Comparison of ENCODE assay signal across 10 cellular contexts in the genomic region with DNA sequence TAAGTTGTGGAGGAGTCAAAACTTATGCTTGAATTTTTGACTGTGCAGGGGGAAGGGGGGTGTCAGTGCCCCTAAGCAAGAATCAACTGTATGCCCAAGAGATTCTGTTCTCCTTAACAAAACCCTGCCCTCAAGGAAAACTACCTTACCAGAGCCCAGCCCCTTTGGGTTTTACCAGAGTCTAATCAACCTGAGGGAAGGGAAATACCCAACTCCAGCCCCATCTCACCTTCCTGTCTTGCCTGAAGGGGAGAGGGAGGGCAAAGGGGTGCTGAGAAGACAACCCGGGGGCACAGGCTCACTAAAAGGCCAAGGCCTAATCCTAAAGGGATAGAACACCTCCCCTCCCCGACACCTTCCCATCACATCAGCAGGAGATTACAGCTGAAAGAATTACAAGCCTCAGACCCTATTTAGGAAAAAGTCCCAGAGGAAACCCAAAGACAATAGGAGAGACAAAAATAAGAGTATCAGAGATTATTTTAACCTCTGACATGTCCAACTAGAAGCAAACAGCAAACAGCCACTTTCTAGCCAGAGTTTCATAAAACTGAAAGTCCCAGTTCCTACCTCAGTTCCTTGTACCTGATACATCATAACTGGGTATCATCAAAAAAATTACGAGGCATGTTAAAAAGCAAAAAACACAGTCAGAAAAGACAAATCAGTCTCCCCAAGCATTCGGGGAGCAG. TPM values are rescaled to one million over a fixed set of nuclear protein-coding genes. Genes with fewer than 3 reads are reported as not detected.
DNase-seq lines count a peak whose midpoint lies in the region; ATAC-seq and TF ChIP-seq lines count a peak whose summit lies in the region.
"Had no signal": no experiment of that assay in that cellular context is flagged by ENCODE, and none has a peak within 500 bp of the region (broad histone marks: within the 10 kb centered on the region; RNA-seq: fewer than 3 reads in every experiment).

No MANE protein-coding gene starts in this region.

- peaks cover 13% of the 10 kb centered on the region for H3K9me3 Mint-ChIP-seq in T-helper 1 cell treated with Interleukin-12 subunit alpha and Interleukin-12 subunit beta and Interleukin-4 antibody, amounts not matched to agents 30 μg/mL and 1 μg/mL, for 36 hours

- no peak for TF ChIP-seq POLR2A in spleen (IDR thresholded peaks at IDR 0.05)

- H3K27me3 ChIP-seq in spleen (replicated peaks in 1 of 7), result no peaks in the 10 kb centered on the region
- H3K27me3 ChIP-seq: testis had no signal

- intact Hi-C loops in spleen (cut with DNase I; ENCODE audit: low total_unique reads), result no loop called here

- H3K4me3 Mint-ChIP-seq in T-helper 1 cell treated with Interleukin-12 subunit alpha and Interleukin-12 subunit beta and Interleukin-4 antibody, amounts not matched to agents 30 μg/mL and 1 μg/mL, for 36 hours, result peak overlapping the region; percentile 54
- H3K4me3 Mint-ChIP-seq in T-helper 17 cell, result peak overlapping the region; percentile 80

- no peak for TF ChIP-seq CTCF in spleen (IDR thresholded peaks at IDR 0.05 in 8 of 11, conservative IDR thresholded peaks at IDR 0.05 in 3 of 11)

- peak overlapping the region in 1 of 8 donors; percentile 42 for H3K4me3 ChIP-seq in spleen
- H3K4me3 ChIP-seq: testis had no signal

- H3K9me3 ChIP-seq in T-helper 17 cell (ENCODE audit: control insufficient read depth, low read length, poor library complexity, severe bottlenecking) (no peaks in the 10 kb centered on the region), spleen (peaks cover 0 to 3% (median 0%) of the 10 kb centered on the region in 8 donors)
- H3K9me3 ChIP-seq: testis had no signal

- H3K27ac Mint-ChIP-seq in T-helper 1 cell treated with Interleukin-12 subunit alpha and Interleukin-12 subunit beta and Interleukin-4 antibody, amounts not matched to agents 30 μg/mL and 1 μg/mL, for 36 hours, result peak overlapping the region; percentile 81
- peak overlapping the region; percentile 53 for H3K27ac Mint-ChIP-seq in T-helper 17 cell

- ATAC-seq in GM21825 (IDR thresholded peaks at IDR 0.05; ENCODE audit: unreplicated experiment), result peak; percentile 42
- no peak for ATAC-seq in T-helper 17 cell
- ATAC-seq: sciatic nerve had no signal

- no peaks in the 10 kb centered on the region for H3K36me3 ChIP-seq in spleen

- peaks cover 19% of the 10 kb centered on the region for H3K4me1 Mint-ChIP-seq in T-helper 1 cell treated with Interleukin-12 subunit alpha and Interleukin-12 subunit beta and Interleukin-4 antibody, amounts not matched to agents 30 μg/mL and 1 μg/mL, for 36 hours (ENCODE audit: low read depth)
- H3K4me1 Mint-ChIP-seq in T-helper 17 cell, result peaks cover 14% of the 10 kb centered on the region

- 49 to 72% (median 61%) methylated on average over 4 of the region's 4 CpGs for WGBS in spleen, 5 donors

- no peak for DNase-seq in T-helper 1 cell
- no peak for DNase-seq in T-helper 17 cell
- no peak for DNase-seq in spleen
- DNase-seq in NCI-H2171 (lab: John Stamatoyannopoulos, UW), result no peak
- DNase-seq in NCI-H1436 treated with DMSO at 0.1 percent for 48 hours (lab: John Stamatoyannopoulos, UW), result no peak
- no peak for DNase-seq in HK-2 (ENCODE audit: unreplicated experiment)
- DNase-seq: testis had no signal

- peaks cover 0 to 26% (median 18%) of the 10 kb centered on the region in 6 donors for H3K4me1 ChIP-seq in spleen
- H3K4me1 ChIP-seq: testis had no signal

- peak overlapping the region in 7 of 8 donors; percentile 68 to 84 (median 76) for H3K27ac ChIP-seq in spleen

- H3K27me3 Mint-ChIP-seq in T-helper 1 cell treated with Interleukin-12 subunit alpha and Interleukin-12 subunit beta and Interleukin-4 antibody, amounts not matched to agents 30 μg/mL and 1 μg/mL, for 36 hours (ENCODE audit: low read depth), result no peaks in the 10 kb centered on the region
- peaks cover 9% of the 10 kb centered on the region for H3K27me3 Mint-ChIP-seq in T-helper 17 cell

- H3K36me3 Mint-ChIP-seq in T-helper 1 cell treated with Interleukin-12 subunit alpha and Interleukin-12 subunit beta and Interleukin-4 antibody, amounts not matched to agents 30 μg/mL and 1 μg/mL, for 36 hours (ENCODE audit: low read depth), result peaks cover 6% of the 10 kb centered on the region
- peaks cover 3% of the 10 kb centered on the region for H3K36me3 Mint-ChIP-seq in T-helper 17 cell (ENCODE audit: low read depth)

RNA-seq across cellular contexts. Expression of a gene that starts 26.8 kb away (rescaled TPM):
- total RNA-seq in T-helper 17 cell, result not detected
- total RNA-seq in spleen, result not detected
- polyA plus RNA-seq in spleen, result not detected
- total RNA-seq: sciatic nerve had no signal
